In the genomic region with DNA sequence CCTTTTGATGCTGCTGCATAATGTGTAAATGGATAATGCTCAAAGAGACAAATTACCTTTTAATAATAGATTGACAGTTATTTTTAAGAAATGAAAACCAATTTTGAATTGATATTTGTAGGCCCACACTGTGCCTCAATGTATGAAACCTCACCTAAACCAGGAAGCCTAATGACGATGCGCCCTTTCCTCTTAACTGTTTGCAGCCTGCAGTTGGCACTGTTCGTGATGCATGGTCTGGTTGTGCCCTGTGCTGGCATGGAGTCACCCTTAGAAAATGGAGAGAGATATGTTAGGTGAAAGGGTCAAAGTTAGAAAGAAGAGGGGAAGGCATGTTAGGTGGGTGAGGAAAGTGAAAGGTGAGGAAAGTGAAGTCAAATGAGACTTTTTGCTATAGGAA, we compare ENCODE assay signal across 1 cellular context.
TF ChIP-seq lines count a peak whose summit lies in the region.

No MANE protein-coding gene starts in this region.

TF ChIP-seq in IMR-90, 13 proteins besides CTCF, POLR2A, EP300 and RAD21:
- TF ChIP-seq NFE2L2 (IDR thresholded peaks at IDR 0.05; ENCODE audit: low read depth, low read length) (no peak), MXI1 (IDR thresholded peaks at IDR 0.05; ENCODE audit: borderline replicate concordance, low read depth, low read length) (no peak), SMC3 (IDR thresholded peaks at IDR 0.05; ENCODE audit: low read depth, low read length) (no peak), MAZ (IDR thresholded peaks at IDR 0.05; ENCODE audit: borderline replicate concordance, low read depth, low read length) (no peak), CHD1 (IDR thresholded peaks at IDR 0.05; ENCODE audit: low read depth, low read length) (no peak), RCOR1 (IDR thresholded peaks at IDR 0.05; ENCODE audit: insufficient replicate concordance, low read length) (no peak), RFX5 (IDR thresholded peaks at IDR 0.05; ENCODE audit: low read depth, low read length) (no peak), FOS (IDR thresholded peaks at IDR 0.05; ENCODE audit: low read depth, low read length) (no peak), CEBPB (IDR thresholded peaks at IDR 0.05; ENCODE audit: low read depth, low read length) (no peak), MAFK (IDR thresholded peaks at IDR 0.05; ENCODE audit: low read depth, low read length) (no peak), BHLHE40 (IDR thresholded peaks at IDR 0.05; ENCODE audit: low read depth, low read length) (no peak)
- TF ChIP-seq, protein P1, sequence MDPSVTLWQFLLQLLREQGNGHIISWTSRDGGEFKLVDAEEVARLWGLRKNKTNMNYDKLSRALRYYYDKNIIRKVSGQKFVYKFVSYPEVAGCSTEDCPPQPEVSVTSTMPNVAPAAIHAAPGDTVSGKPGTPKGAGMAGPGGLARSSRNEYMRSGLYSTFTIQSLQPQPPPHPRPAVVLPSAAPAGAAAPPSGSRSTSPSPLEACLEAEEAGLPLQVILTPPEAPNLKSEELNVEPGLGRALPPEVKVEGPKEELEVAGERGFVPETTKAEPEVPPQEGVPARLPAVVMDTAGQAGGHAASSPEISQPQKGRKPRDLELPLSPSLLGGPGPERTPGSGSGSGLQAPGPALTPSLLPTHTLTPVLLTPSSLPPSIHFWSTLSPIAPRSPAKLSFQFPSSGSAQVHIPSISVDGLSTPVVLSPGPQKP (IDR thresholded peaks at IDR 0.05; ENCODE audit: borderline replicate concordance, low read depth, low read length) = no peak
- TF ChIP-seq, protein P2, sequence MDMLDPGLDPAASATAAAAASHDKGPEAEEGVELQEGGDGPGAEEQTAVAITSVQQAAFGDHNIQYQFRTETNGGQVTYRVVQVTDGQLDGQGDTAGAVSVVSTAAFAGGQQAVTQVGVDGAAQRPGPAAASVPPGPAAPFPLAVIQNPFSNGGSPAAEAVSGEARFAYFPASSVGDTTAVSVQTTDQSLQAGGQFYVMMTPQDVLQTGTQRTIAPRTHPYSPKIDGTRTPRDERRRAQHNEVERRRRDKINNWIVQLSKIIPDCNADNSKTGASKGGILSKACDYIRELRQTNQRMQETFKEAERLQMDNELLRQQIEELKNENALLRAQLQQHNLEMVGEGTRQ (IDR thresholded peaks at IDR 0.05; ENCODE audit: low read depth, low read length) = no peak
